Comparison of ENCODE assay signal across 1 cellular context in the genomic region with DNA sequence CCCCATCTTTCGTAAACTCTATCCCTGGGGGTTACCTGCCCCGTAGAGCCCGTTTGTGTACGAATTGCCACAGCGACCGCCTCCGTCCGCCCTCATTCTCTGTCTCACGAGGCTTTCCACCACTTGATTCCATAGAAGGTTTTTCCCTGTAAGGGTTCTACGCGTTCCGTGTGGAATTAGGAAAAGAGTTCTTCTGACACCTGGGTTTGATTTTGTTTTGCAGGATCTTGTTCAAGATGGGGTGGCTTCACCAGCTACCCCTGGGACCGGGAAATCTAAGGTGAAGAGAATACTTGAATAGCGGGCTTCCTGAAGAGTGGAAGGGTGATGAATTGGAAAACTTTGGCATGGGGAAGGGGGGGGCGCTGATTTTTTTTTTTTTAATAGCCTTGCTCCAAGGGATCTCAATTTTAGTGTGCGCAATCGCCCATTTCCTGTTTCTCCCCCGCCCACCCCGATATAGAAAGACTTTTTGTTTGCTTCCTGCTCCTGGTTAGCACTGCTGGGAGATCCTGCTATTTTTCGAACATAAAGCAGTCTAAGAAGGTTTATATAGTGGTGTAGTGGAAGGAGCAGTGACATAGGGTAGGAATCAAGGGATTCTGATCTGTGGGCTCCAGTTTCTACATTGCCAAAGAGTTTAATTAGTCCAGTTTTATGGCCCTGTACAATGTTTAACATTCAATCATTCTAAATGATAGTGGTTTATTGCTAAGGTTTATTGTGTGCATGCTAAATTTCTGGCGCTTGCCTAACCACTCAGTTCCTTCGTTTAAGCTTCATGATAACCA.
A peak's percentile ranks its signal among the peaks of the same experiment; 100 is the strongest.
TF ChIP-seq lines count a peak whose summit lies in the region.

No MANE protein-coding gene starts in this region.

TF ChIP-seq in K562, 482 proteins besides CTCF, POLR2A, EP300 and RAD21 (continued from another document):
- TF ChIP-seq ATF1 (CRISPR knock-in tag; IDR thresholded peaks at IDR 0.05) (no peak), ATF1 (tag; IDR thresholded peaks at IDR 0.05) (peak; percentile 92), FOXK1 (CRISPR knock-in tag; IDR thresholded peaks at IDR 0.05; ENCODE audit: borderline replicate concordance) (0 out of 2 replicates have a peak, but pooled peaks have one; percentile 56), MEF2A (IDR thresholded peaks at IDR 0.05; ENCODE audit: control insufficient read depth, low read depth, low read length) (no peak), HNRNPLL (IDR thresholded peaks at IDR 0.05; ENCODE audit: low read depth, low read length, poor library complexity, severe bottlenecking) (peak; percentile 10), NR2C2 (CRISPR knock-in tag; IDR thresholded peaks at IDR 0.05) (no peak), NR2C2 (tag; IDR thresholded peaks at IDR 0.05) (peak; percentile 83), ASH1L (IDR thresholded peaks at IDR 0.05; ENCODE audit: borderline replicate concordance, low read depth, partially characterized antibody) (no peak), SIN3A (IDR thresholded peaks at IDR 0.05; ENCODE audit: borderline replicate concordance in 2 of 2, control insufficient read depth in 1 of 2, low read depth in 2 of 2, low read length in 2 of 2) (0 out of 4 replicates have a peak, but pooled peaks of 1 of the 2 experiments have one; percentile 31), TAF9B (IDR thresholded peaks at IDR 0.05; ENCODE audit: partially characterized antibody) (peak; percentile 1), EGR1 (conservative IDR thresholded peaks at IDR 0.05) (0 out of 2 replicates have a peak, but pooled peaks have one; percentile 9)
- TF ChIP-seq, protein P1, sequence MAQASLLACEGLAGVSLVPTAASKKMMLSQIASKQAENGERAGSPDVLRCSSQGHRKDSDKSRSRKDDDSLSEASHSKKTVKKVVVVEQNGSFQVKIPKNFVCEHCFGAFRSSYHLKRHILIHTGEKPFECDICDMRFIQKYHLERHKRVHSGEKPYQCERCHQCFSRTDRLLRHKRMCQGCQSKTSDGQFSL (CRISPR knock-in tag; IDR thresholded peaks at IDR 0.05), result no peak; the same call in 1 of the 2 replicates
- TF ChIP-seq, protein P1 (tag; IDR thresholded peaks at IDR 0.05), result 0 out of 4 replicates have a peak, but pooled peaks of 1 of the 2 experiments have one; percentile 36
- TF ChIP-seq, protein P2, sequence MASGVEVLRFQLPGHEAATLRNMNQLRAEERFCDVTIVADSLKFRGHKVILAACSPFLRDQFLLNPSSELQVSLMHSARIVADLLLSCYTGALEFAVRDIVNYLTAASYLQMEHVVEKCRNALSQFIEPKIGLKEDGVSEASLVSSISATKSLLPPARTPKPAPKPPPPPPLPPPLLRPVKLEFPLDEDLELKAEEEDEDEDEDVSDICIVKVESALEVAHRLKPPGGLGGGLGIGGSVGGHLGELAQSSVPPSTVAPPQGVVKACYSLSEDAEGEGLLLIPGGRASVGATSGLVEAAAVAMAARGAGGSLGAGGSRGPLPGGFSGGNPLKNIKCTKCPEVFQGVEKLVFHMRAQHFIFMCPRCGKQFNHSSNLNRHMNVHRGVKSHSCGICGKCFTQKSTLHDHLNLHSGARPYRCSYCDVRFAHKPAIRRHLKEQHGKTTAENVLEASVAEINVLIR (CRISPR knock-in tag; IDR thresholded peaks at IDR 0.05), result 0 out of 2 replicates have a peak, but pooled peaks have one; percentile 6
